In genomic region chr12:19915392-19916192, GRCh38 we compare ENCODE assay signal across 8 cellular contexts.
DNase-seq lines count a peak whose midpoint lies in the region; ATAC-seq and TF ChIP-seq lines count a peak whose summit lies in the region.

No MANE protein-coding gene starts in this region.

- peak overlapping the region; percentile 7 to 47 for H3K27ac ChIP-seq in ascending aorta

- DNase-seq in GM06990 (ENCODE audit: extremely low read depth, insufficient read length) (peak; percentile 56), NAMALWA (ENCODE audit: low spot score) (peak; percentile 41), ascending aorta (ENCODE audit: low spot score in 2 of 2) (no peak), iris pigment epithelial cell (ENCODE audit: low read depth) (peak; percentile 59), type B pancreatic cell (ENCODE audit: extremely low spot score, unreplicated experiment) (no peak)
- DNase-seq in effector CD4-positive, alpha-beta T cell, result no peak

- H3K4me3 ChIP-seq in GM06990 (replicated peaks; ENCODE audit: low read depth, low read length) (no peak overlapping the region), ascending aorta (no peak overlapping the region)

- no peaks in the 10 kb centered on the region for H3K27me3 ChIP-seq in GM06990 (replicated peaks; ENCODE audit: control insufficient read depth, insufficient read depth, low read length)
- H3K27me3 ChIP-seq in ascending aorta, result no peaks in the 10 kb centered on the region

- peaks cover 3% of the 10 kb centered on the region for H3K9me3 Mint-ChIP-seq in type B pancreatic cell

- TF ChIP-seq CTCF in GM06990 (IDR thresholded peaks at IDR 0.05; ENCODE audit: insufficient read depth, low read length, poor library complexity, severe bottlenecking) (peak; percentile 53), ascending aorta (IDR thresholded peaks at IDR 0.05) (peak; percentile 54 to 57 (median 56)), type B pancreatic cell (conservative IDR thresholded peaks at IDR 0.05) (peak; percentile 78)

- intact Hi-C loops in ascending aorta (cut with DNase I), result loop anchor here (10.0 kb wide), 3 partner anchors 269 to 689 kb away; no protein-coding TSS in a partner anchor

- H3K36me3 Mint-ChIP-seq in type B pancreatic cell, result peaks cover 6% of the 10 kb centered on the region

- H3K4me3 Mint-ChIP-seq in type B pancreatic cell, result no peak overlapping the region

- H3K27me3 Mint-ChIP-seq in type B pancreatic cell, result peaks cover 8% of the 10 kb centered on the region

- H3K4me1 ChIP-seq in ascending aorta, result peaks cover 0 to 35% of the 10 kb centered on the region in 2 donors

- H3K27ac Mint-ChIP-seq in type B pancreatic cell, result peak overlapping the region; percentile 2

- ATAC-seq in HG03095 (IDR thresholded peaks at IDR 0.05; ENCODE audit: unreplicated experiment), result no peak
- ATAC-seq in GM21423 (IDR thresholded peaks at IDR 0.05; ENCODE audit: unreplicated experiment), result no peak

- H3K36me3 ChIP-seq in GM06990 (ENCODE audit: control insufficient read depth, insufficient read depth, low read length) (no peaks in the 10 kb centered on the region), ascending aorta (no peaks in the 10 kb centered on the region)

- peaks cover 19% of the 10 kb centered on the region for H3K4me1 Mint-ChIP-seq in type B pancreatic cell (ENCODE audit: unreplicated experiment)

- H3K9me3 ChIP-seq in ascending aorta, result no peaks in the 10 kb centered on the region

Comparison
In these comparisons a context has a peak if more than half of its experiments do, and no peak if none do; other contexts are left out.
1. DNase-seq: peak in GM06990 (single experiment), NAMALWA (single experiment) and iris pigment epithelial cell (single experiment); none in ascending aorta (0 of 2), type B pancreatic cell (single experiment) and effector CD4-positive, alpha-beta T cell (single experiment).
2. Peak in every context shown above with its lines, with median percentiles within 50 percentile points of each other: CTCF ChIP-seq.